26 cellular contexts compared by ENCODE assay signal in genomic region chr6:149756261-149756636, GRCh38.
"Had no signal": no experiment of that assay in that cellular context is flagged by ENCODE, and none has a peak within 500 bp of the region (broad histone marks: within the 10 kb centered on the region; RNA-seq: fewer than 3 reads in every experiment).

No MANE protein-coding gene starts in this region.

- H3K9me3 Mint-ChIP-seq: activated B cell treated with CpG ODN at 0.5 μM for 24 hours; activated CD4-positive, alpha-beta T cell treated with anti-CD3 and anti-CD28 coated beads, Interleukin-2, amount 10 ng/mL, durations not matched to agents 24 days and 14 days; activated naive CD4-positive, alpha-beta T cell treated with anti-CD3 and anti-CD28 coated beads, Interleukin-2, amount 50 U/mL, for 24 hours; activated T-cell treated with anti-CD3 and anti-CD28 coated beads, Interleukin-2, amount 50 U/mL, for 24 hours; activated T-helper 1 cell treated with anti-CD3 and anti-CD28 coated beads, Interleukin-12 subunit alpha, Interleukin-12 subunit beta, Interleukin-2, Interleukin-4 antibody, amounts not matched to agents 30 ng/mL and 10 ng/mL and 1 ng/mL, durations not matched to agents 14 hours and 24 hours and 36 hours; T-cell had no signal

- DNase-seq: activated B cell treated with CpG ODN at 0.5 μM for 24 hours; activated CD4-positive, alpha-beta T cell treated with anti-CD3 and anti-CD28 coated beads for 1 hour; activated CD4-positive, alpha-beta T cell treated with anti-CD3 and anti-CD28 coated beads, Interleukin-2, amount 10 ng/mL, durations not matched to agents 24 days and 14 days; activated CD4-positive, alpha-beta T cell treated with anti-CD3 and anti-CD28 coated beads, Interleukin-2, amount 50 U/mL, for 48 hours; activated CD8-positive, alpha-beta memory T cell treated with anti-CD3 and anti-CD28 coated beads, Interleukin-2, amount 10 ng/mL, durations not matched to agents 7 days and 5 days; activated effector memory CD4-positive, alpha-beta T cell treated with Interleukin-2 at 50 U/mL for 16 hours; activated naive CD4-positive, alpha-beta T cell; activated T-cell treated with anti-CD3 and anti-CD28 coated beads, Interleukin-2, amount 50 U/mL, for 24 hours; aorta; body of pancreas; MG63; NCI-H1105; NCI-H1436; NCI-H1694 treated with DMSO at 0.1 percent for 48 hours; NCI-H2029 treated with DMSO at 0.1 percent for 48 hours; NCI-H345; NCI-H510A; NCI-H526 treated with DMSO at 0.1 percent for 48 hours; NCI-H82; SIG-M5; T-cell; T-helper 2 cell; T1000 had no signal

- H3K4me3 Mint-ChIP-seq: activated B cell treated with CpG ODN at 0.5 μM for 24 hours; activated CD4-positive, alpha-beta T cell treated with anti-CD3 and anti-CD28 coated beads, Interleukin-2, amount 10 ng/mL, durations not matched to agents 24 days and 14 days; activated CD8-positive, alpha-beta memory T cell treated with anti-CD3 and anti-CD28 coated beads, Interleukin-2, amount 10 ng/mL, durations not matched to agents 7 days and 5 days; activated naive CD4-positive, alpha-beta T cell treated with anti-CD3 and anti-CD28 coated beads, Interleukin-2, amount 50 U/mL, for 24 hours; activated T-cell treated with anti-CD3 and anti-CD28 coated beads, Interleukin-2, amount 50 U/mL, for 24 hours; activated T-helper 1 cell treated with anti-CD3 and anti-CD28 coated beads, Interleukin-12 subunit alpha, Interleukin-12 subunit beta, Interleukin-2, Interleukin-4 antibody, amounts not matched to agents 30 ng/mL and 10 ng/mL and 1 ng/mL, durations not matched to agents 14 hours and 24 hours and 36 hours; T-cell had no signal

- H3K4me3 ChIP-seq: body of pancreas, MG63, SK-N-MC had no signal

- ATAC-seq: activated CD8-positive, alpha-beta memory T cell treated with anti-CD3 and anti-CD28 coated beads, Interleukin-2, amount 10 ng/mL, durations not matched to agents 7 days and 5 days; body of pancreas; T-cell had no signal

- H3K27me3 Mint-ChIP-seq: activated B cell treated with CpG ODN at 0.5 μM for 24 hours; activated CD4-positive, alpha-beta T cell treated with anti-CD3 and anti-CD28 coated beads, Interleukin-2, amount 10 ng/mL, durations not matched to agents 24 days and 14 days; activated CD8-positive, alpha-beta memory T cell treated with anti-CD3 and anti-CD28 coated beads, Interleukin-2, amount 10 ng/mL, durations not matched to agents 7 days and 5 days; activated naive CD4-positive, alpha-beta T cell treated with anti-CD3 and anti-CD28 coated beads, Interleukin-2, amount 50 U/mL, for 24 hours; activated T-cell treated with anti-CD3 and anti-CD28 coated beads, Interleukin-2, amount 50 U/mL, for 24 hours; T-cell had no signal

- H3K27ac Mint-ChIP-seq: activated B cell treated with CpG ODN at 0.5 μM for 24 hours; activated CD4-positive, alpha-beta T cell treated with anti-CD3 and anti-CD28 coated beads, Interleukin-2, amount 10 ng/mL, durations not matched to agents 24 days and 14 days; activated CD8-positive, alpha-beta memory T cell treated with anti-CD3 and anti-CD28 coated beads, Interleukin-2, amount 10 ng/mL, durations not matched to agents 7 days and 5 days; activated naive CD4-positive, alpha-beta T cell treated with anti-CD3 and anti-CD28 coated beads, Interleukin-2, amount 50 U/mL, for 24 hours; activated T-cell treated with anti-CD3 and anti-CD28 coated beads, Interleukin-2, amount 50 U/mL, for 24 hours; activated T-helper 1 cell treated with anti-CD3 and anti-CD28 coated beads, Interleukin-12 subunit alpha, Interleukin-12 subunit beta, Interleukin-2, Interleukin-4 antibody, amounts not matched to agents 30 ng/mL and 10 ng/mL and 1 ng/mL, durations not matched to agents 14 hours and 24 hours and 36 hours; T-cell had no signal

- H3K36me3 Mint-ChIP-seq: activated naive CD4-positive, alpha-beta T cell treated with anti-CD3 and anti-CD28 coated beads, Interleukin-2, amount 50 U/mL, for 24 hours had no signal

- H3K27ac ChIP-seq: body of pancreas, SK-N-MC had no signal

- H3K27me3 ChIP-seq: body of pancreas, MG63 had no signal

- H3K9me3 ChIP-seq: body of pancreas, MG63 had no signal

- H3K4me1 ChIP-seq: body of pancreas had no signal
